ENCODE assay signal across 9 cellular contexts in the genomic region with DNA sequence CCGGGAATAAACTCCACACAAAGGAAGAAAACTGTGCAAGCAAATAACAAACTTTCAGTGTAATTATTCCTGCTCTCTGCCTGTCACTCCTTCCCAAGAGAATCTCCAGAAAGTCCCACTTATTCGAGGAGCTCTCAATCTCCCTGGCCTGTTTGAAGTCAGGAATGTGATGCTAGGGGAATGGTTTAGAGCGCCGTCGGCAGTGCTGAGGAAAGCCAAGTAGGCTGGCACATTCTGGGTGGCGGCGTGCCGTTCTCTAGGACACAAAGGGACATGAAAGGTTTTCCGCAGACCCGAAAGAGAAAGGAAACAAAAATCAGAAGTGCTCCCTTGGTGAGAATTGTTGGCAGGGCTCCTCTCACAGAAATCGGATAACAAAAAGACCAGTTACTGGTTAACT.
A peak's percentile ranks its signal among the peaks of the same experiment; 100 is the strongest.
DNase-seq lines count a peak whose midpoint lies in the region; ATAC-seq, FAIRE-seq and TF ChIP-seq lines count a peak whose summit lies in the region.
"Had no signal": no experiment of that assay in that cellular context is flagged by ENCODE, and none has a peak within 500 bp of the region (broad histone marks: within the 10 kb centered on the region; RNA-seq: fewer than 3 reads in every experiment).

No MANE protein-coding gene starts in this region.

- FAIRE-seq in pancreas (lab: Jason Lieb, UNC), result no peak

- intact Hi-C loops in PC-3 (cut with micrococcal nuclease) (loop anchor here (1.0 to 10.0 kb wide), 4 partner anchors 65 to 778 kb away; no protein-coding TSS in a partner anchor), pancreas (cut with DNase I) (loop anchor here in 2 of 3 donors (2.0 to 5.0 kb wide), 2 partner anchors 120 kb away; no protein-coding TSS in a partner anchor), ovary (cut with DNase I) (loop anchor here in 2 of 4 donors (5.0 to 10.0 kb wide), 2 partner anchors 120 to 928 kb away; no protein-coding TSS in a partner anchor)

- POLR2A ChIA-PET in PC-3 (lab: Charles Lee; ENCODE audit: unreplicated experiment), result no interaction called here

- peak overlapping the region; percentile 70 for H2AFZ ChIP-seq in PC-3 (ENCODE audit: low read length)

- H3K9me3 ChIP-seq in PC-3 (ENCODE audit: low read length), result no peaks in the 10 kb centered on the region
- H3K9me3 ChIP-seq in pancreas, result no peaks in the 10 kb centered on the region
- no peaks in the 10 kb centered on the region for H3K9me3 ChIP-seq in ovary
- H3K9me3 ChIP-seq: MG63 had no signal

- H3K36me3 ChIP-seq in PC-3 (ENCODE audit: low read depth, low read length) (no peaks in the 10 kb centered on the region; the same call in 1 of the 2 replicates), pancreas (no peaks in the 10 kb centered on the region), ovary (no peaks in the 10 kb centered on the region)
- H3K36me3 ChIP-seq: MG63 had no signal

- peak overlapping the region; percentile 79 for H3K4me2 ChIP-seq in PC-3 (ENCODE audit: low read length)

- H3K27ac ChIP-seq in PC-3 (ENCODE audit: low read length) (no peak overlapping the region), pancreas (no peak overlapping the region), ovary (no peak overlapping the region)

- no peaks in the 10 kb centered on the region for H4K20me1 ChIP-seq in PC-3 (ENCODE audit: low read length)

- no TSS peak for BruUV-seq in PC-3 (replicated peaks; lab: Mats Ljungman, UMichigan)

- ATAC-seq in PC-3 (peak; percentile 25; the same call in 1 of the 2 replicates), pancreas (peak in 3 of 4 donors; percentile 38 to 50 (median 39)), HG03135 (IDR thresholded peaks at IDR 0.05; ENCODE audit: unreplicated experiment) (no peak), GM19452 (IDR thresholded peaks at IDR 0.05; ENCODE audit: unreplicated experiment) (no peak)

- H3K4me1 ChIP-seq in PC-3 (ENCODE audit: insufficient read depth, low read length), result no peaks in the 10 kb centered on the region
- H3K4me1 ChIP-seq in pancreas, result no peaks in the 10 kb centered on the region
- H3K4me1 ChIP-seq in ovary (ENCODE audit: insufficient read depth), result no peaks in the 10 kb centered on the region

- TF ChIP-seq CTCF in PC-3 (conservative IDR thresholded peaks at IDR 0.05; ENCODE audit: low read depth, low read length) (no peak), pancreas (IDR thresholded peaks at IDR 0.05) (no peak), ovary (IDR thresholded peaks at IDR 0.05) (no peak)

- peak overlapping the region; percentile 53 for H3K4me3 ChIP-seq in PC-3 (ENCODE audit: low read length)
- H3K4me3 ChIP-seq in pancreas, result peak overlapping the region in 1 of 4 donors; percentile 30
- H3K4me3 ChIP-seq in ovary, result no peak overlapping the region
- H3K4me3 ChIP-seq: MG63 had no signal

- WGBS in pancreas, 2 donors, result 18 to 21% methylated on average over 11 of the region's 11 CpGs
- 21 to 52% (median 26%) methylated on average over 11 of the region's 11 CpGs for WGBS in ovary, 3 donors

- H3F3A ChIP-seq in PC-3 (ENCODE audit: low read length, unreplicated experiment), result no peaks in the 10 kb centered on the region

- CTCF ChIA-PET in PC-3 (lab: Charles Lee), result no interaction called here

- no peak overlapping the region for H3K9ac ChIP-seq in PC-3 (ENCODE audit: low read length)

- H3K27me3 ChIP-seq in PC-3 (ENCODE audit: low read length) (peaks cover 21% of the 10 kb centered on the region), pancreas (peaks cover 0 to 5% (median 2%) of the 10 kb centered on the region in 4 donors), ovary (no peaks in the 10 kb centered on the region)
- H3K27me3 ChIP-seq: MG63 had no signal

- DNase-seq in AG08396 (ENCODE audit: low spot score) (peak; percentile 24), PC-3 (no peak), globus pallidus (ENCODE audit: low spot score) (peak; percentile 16), pancreas (no peak), ovary (no peak)
- DNase-seq in effector CD4-positive, alpha-beta T cell, result no peak

- no peaks in the 10 kb centered on the region for H3K9me2 ChIP-seq in PC-3 (replicated peaks; ENCODE audit: low read length)

- TF ChIP-seq POLR2A in ovary (IDR thresholded peaks at IDR 0.05), result no peak

- TF ChIP-seq EP300 in ovary (IDR thresholded peaks at IDR 0.05), result no peak

- no peaks in the 10 kb centered on the region for H3K79me2 ChIP-seq in PC-3 (ENCODE audit: low read length)

Comparison
In these comparisons a context has a peak if more than half of its experiments do, and no peak if none do; other contexts are left out.
1. DNase-seq: peak in AG08396 (single experiment) and globus pallidus (single experiment); none in PC-3 (single experiment), pancreas (0 of 6), ovary (0 of 5) and effector CD4-positive, alpha-beta T cell (single experiment).
2. ATAC-seq: peak in PC-3 (single experiment) and pancreas (3 of 4); none in HG03135 (single experiment) and GM19452 (single experiment).